ENCODE assay signal across 8 cellular contexts in genomic region chr3:108100906-108101305, GRCh38. TPM values are rescaled to one million over a fixed set of nuclear protein-coding genes. Genes with fewer than 3 reads are reported as not detected.
A peak's percentile ranks its signal among the peaks of the same experiment; 100 is the strongest.
DNase-seq lines count a peak whose midpoint lies in the region; ATAC-seq lines count a peak whose summit lies in the region.

No MANE protein-coding gene starts in this region.

- no peaks in the 10 kb centered on the region for H3K27me3 ChIP-seq in naive thymus-derived CD4-positive, alpha-beta T cell (ENCODE audit: control insufficient read depth in 2 of 2, insufficient read depth in 2 of 2, low read length in 2 of 2)

- peak overlapping the region; percentile 21 to 85 (median 80) for H3K27ac Mint-ChIP-seq in naive thymus-derived CD4-positive, alpha-beta T cell

- ATAC-seq in GM18909 (IDR thresholded peaks at IDR 0.05; ENCODE audit: poor library complexity, unreplicated experiment): peak; percentile 91
- ATAC-seq in HG02798 (IDR thresholded peaks at IDR 0.05; ENCODE audit: poor library complexity, unreplicated experiment): peak; percentile 94
- peak; percentile 72 for ATAC-seq in naive thymus-derived CD4-positive, alpha-beta T cell

- DNase-seq in NCI-H2081 treated with DMSO at 0.1 percent for 48 hours (lab: John Stamatoyannopoulos, UW) (peak; percentile 42), amniotic stem cell (lab: John Stamatoyannopoulos, UW) (no peak), NCI-H2029 treated with DMSO at 0.1 percent for 48 hours (lab: John Stamatoyannopoulos, UW) (no peak), DMS79 treated with DMSO at 0.1 percent for 48 hours (lab: John Stamatoyannopoulos, UW) (no peak)
- DNase-seq in naive thymus-derived CD4-positive, alpha-beta T cell: peak in 2 of 9 donors; percentile 27 to 74
- DNase-seq in activated CD4-positive, CD25-positive, alpha-beta regulatory T cell treated with anti-CD3 and anti-CD28 coated beads, Interleukin-2, amount 50 U/mL, for 72 hours: no peak

- peaks cover 16 to 35% of the 10 kb centered on the region in 2 donors for H3K4me1 ChIP-seq in naive thymus-derived CD4-positive, alpha-beta T cell (ENCODE audit: control insufficient read depth in 2 of 2, insufficient read depth in 2 of 2, low read length in 2 of 2)

- POLR2A ChIA-PET in naive thymus-derived CD4-positive, alpha-beta T cell (lab: Charles Lee): interaction anchor here (0.9 to 3.0 kb wide), 6 partner anchors 9 to 25 kb away, joined by 3 to 20 read pairs (median 5); no protein-coding TSS in a partner anchor

- no peak overlapping the region for H3K4me3 ChIP-seq in naive thymus-derived CD4-positive, alpha-beta T cell (ENCODE audit: low read length)

- H3K27ac ChIP-seq in naive thymus-derived CD4-positive, alpha-beta T cell (ENCODE audit: low read depth, low read length): peak overlapping the region; percentile 49

- CTCF ChIA-PET in naive thymus-derived CD4-positive, alpha-beta T cell (lab: Charles Lee): interaction anchor here (0.9 kb wide), 1 partner anchor 37 kb away, joined by 3 read pairs; no protein-coding TSS in a partner anchor

- H3K36me3 ChIP-seq in naive thymus-derived CD4-positive, alpha-beta T cell (ENCODE audit: control insufficient read depth in 2 of 3, insufficient read depth in 3 of 3, low read length in 3 of 3): no peaks in the 10 kb centered on the region

- H3K9me3 Mint-ChIP-seq in naive thymus-derived CD4-positive, alpha-beta T cell: peaks cover 0 to 2% (median 0%) of the 10 kb centered on the region in 11 donors

- no peaks in the 10 kb centered on the region for H3K9me3 ChIP-seq in naive thymus-derived CD4-positive, alpha-beta T cell (ENCODE audit: control insufficient read depth in 2 of 3, low read length in 3 of 3)

- H3K27me3 Mint-ChIP-seq in naive thymus-derived CD4-positive, alpha-beta T cell: peaks cover 0 to 22% (median 0%) of the 10 kb centered on the region in 5 donors

- intact Hi-C loops in naive thymus-derived CD4-positive, alpha-beta T cell (cut with micrococcal nuclease): loop anchor here (1.0 kb wide), 2 partner anchors 10 to 23 kb away; partner anchors contain the start of gene CD47 (in 2 of the 2)

- peaks cover 0 to 2% (median 0%) of the 10 kb centered on the region in 5 donors for H3K36me3 Mint-ChIP-seq in naive thymus-derived CD4-positive, alpha-beta T cell

- peak overlapping the region in 9 of 10 donors; percentile 15 to 79 (median 49) for H3K4me3 Mint-ChIP-seq in naive thymus-derived CD4-positive, alpha-beta T cell

- H3K4me1 Mint-ChIP-seq in naive thymus-derived CD4-positive, alpha-beta T cell: peaks cover 28 to 79% (median 65%) of the 10 kb centered on the region in 7 donors

RNA-seq across cellular contexts. Expression of gene CD47, which starts 10.1 kb away (rescaled TPM):
- 100 to 1,000 TPM; 130 to 232 (median 136) TPM for total RNA-seq in naive thymus-derived CD4-positive, alpha-beta T cell
- 100 to 1,000 TPM; 171 to 186 TPM for polyA plus RNA-seq in naive thymus-derived CD4-positive, alpha-beta T cell
